ENCODE assay signal across 22 cellular contexts in genomic region chr2:174088706-174089105, GRCh38.
A peak's percentile ranks its signal among the peaks of the same experiment; 100 is the strongest.
DNase-seq lines count a peak whose midpoint lies in the region; ATAC-seq, FAIRE-seq and TF ChIP-seq lines count a peak whose summit lies in the region.
"Had no signal": no experiment of that assay in that cellular context is flagged by ENCODE, and none has a peak within 500 bp of the region (broad histone marks: within the 10 kb centered on the region; RNA-seq: fewer than 3 reads in every experiment).

No MANE protein-coding gene starts in this region.

- intact Hi-C loops in K562 (cut with micrococcal nuclease) = no loop called here

- CTCF ChIA-PET in HEK293 (lab: Yijun Ruan, JAX) (interaction anchor here (0.6 to 0.9 kb wide), 4 partner anchors 39 to 458 kb away, joined by 3 read pairs; no protein-coding TSS in a partner anchor), K562 (lab: Yijun Ruan, JAX; ENCODE audit: low intra/inter-chr PET ratio) (no interaction called here)

- H3K4me1 ChIP-seq in HEK293 (ENCODE audit: control insufficient read depth, insufficient read depth, low read length) = peaks cover 5% of the 10 kb centered on the region; the same call in 1 of the 2 replicates
- H3K4me1 ChIP-seq in K562 (replicated peaks in 1 of 2; ENCODE audit: control insufficient read depth in 2 of 2, insufficient read depth in 2 of 2, low read length in 2 of 2) = no peaks in the 10 kb centered on the region
- H3K4me1 ChIP-seq: BLaER1 treated with 17β-estradiol and CSF1 and Interleukin-3, amounts not matched to agents 10 nM and 100 nM had no signal

- POLR2A ChIA-PET in HEK293 (lab: Yijun Ruan, JAX) (no interaction called here), K562 (lab: Yijun Ruan, JAX) (interaction anchor here (1.4 kb wide), 1 partner anchor 16 kb away, joined by 3 read pairs; no protein-coding TSS in a partner anchor)

- H4K20me1 ChIP-seq in K562 (replicated peaks; ENCODE audit: control insufficient read depth, insufficient read depth, low read length) = no peaks in the 10 kb centered on the region
- H4K20me1 ChIP-seq: BLaER1 treated with 17β-estradiol and CSF1 and Interleukin-3, amounts not matched to agents 10 nM and 100 nM had no signal

- H3K27ac ChIP-seq in HEK293 (ENCODE audit: extremely low read depth, low read depth, low read length) = no peak overlapping the region
- no peak overlapping the region for H3K27ac ChIP-seq in K562 (ENCODE audit: extremely low read depth, low read depth, low read length)
- H3K27ac ChIP-seq: BLaER1 treated with 17β-estradiol and CSF1 and Interleukin-3, amounts not matched to agents 10 nM and 100 nM; C4-2B had no signal

- no peaks in the 10 kb centered on the region for H3K9me1 ChIP-seq in K562 (ENCODE audit: control insufficient read depth, insufficient read depth, low read length)

- no peak overlapping the region for H3K9ac ChIP-seq in K562 (ENCODE audit: insufficient read depth in 1 of 2, low read depth in 2 of 2, low read length in 2 of 2)
- H3K9ac ChIP-seq: BLaER1 treated with 17β-estradiol and CSF1 and Interleukin-3, amounts not matched to agents 10 nM and 100 nM had no signal

- no TSS peak for BruUV-seq in K562 (replicated peaks; lab: Mats Ljungman, UMichigan)

- TF ChIP-seq POLR2A in GM12891 (IDR thresholded peaks at IDR 0.05; ENCODE audit: low read depth, low read length) (no peak), K562 (conservative IDR thresholded peaks at IDR 0.05) (no peak)

- no peak overlapping the region for H2AFZ ChIP-seq in K562 (ENCODE audit: low read depth, low read length)

- no peaks in the 10 kb centered on the region for H3K79me2 ChIP-seq in K562 (ENCODE audit: control insufficient read depth, insufficient read depth, low read length)

- no peak for ATAC-seq in K562
- ATAC-seq: CD8-positive, alpha-beta T cell; GM12878 had no signal

- TF ChIP-seq EP300 in K562 (IDR thresholded peaks at IDR 0.05; ENCODE audit: low read length) = no peak

- TF ChIP-seq CTCF in HEK293 (tag by site-specific recombination; IDR thresholded peaks at IDR 0.05) (no peak), K562 (IDR thresholded peaks at IDR 0.05 in 2 of 3, conservative IDR thresholded peaks at IDR 0.05 in 1 of 3; ENCODE audit: insufficient read depth in 2 of 3, low read depth in 1 of 3, low read length in 3 of 3) (no peak)

- H3K9me3 ChIP-seq in HEK293 (ENCODE audit: control insufficient read depth, insufficient read depth, low read depth, low read length) (no peaks in the 10 kb centered on the region), K562 (replicated peaks; ENCODE audit: control insufficient read depth, insufficient read depth, low read depth, low read length) (no peaks in the 10 kb centered on the region)
- H3K9me3 ChIP-seq: BLaER1 treated with 17β-estradiol and CSF1 and Interleukin-3, amounts not matched to agents 10 nM and 100 nM had no signal

- TF ChIP-seq RAD21 in K562 (CRISPR knock-in tag; conservative IDR thresholded peaks at IDR 0.05 in 1 of 2, IDR thresholded peaks at IDR 0.05 in 1 of 2) = no peak

- WGBS in K562 (ENCODE audit: insufficient coverage, low coverage, missing lambda C conversion rate) = 91% methylated on average over 4 of the region's 4 CpGs

- DNase-seq in GM12891 (ENCODE audit: insufficient read length, low spot score) (no peak), K562 (ENCODE audit: extremely low read depth in 1 of 4, low spot score in 3 of 4) (no peak), middle frontal gyrus (ENCODE audit: extremely low spot score, low spot score) (no peak), T-helper 9 cell (no peak), NCI-H2196 (lab: John Stamatoyannopoulos, UW; ENCODE audit: unreplicated experiment) (no peak)
- no peak for DNase-seq in activated CD4-positive, alpha-beta T cell treated with anti-CD3 and anti-CD28 coated beads, Interleukin-2, amount 50 U/mL, for 48 hours
- DNase-seq: 8988T; AML-193; CD4-positive, alpha-beta T cell; CD8-positive, alpha-beta T cell; COR-L47; DMS 273 treated with DMSO at 0.1 percent for 48 hours; DMS153; DMS53; DMS79; DND-41; EL; GDM1 had no signal

- H3K36me3 ChIP-seq in HEK293 (ENCODE audit: control insufficient read depth in 2 of 2, insufficient read depth in 1 of 2, low read length in 2 of 2) = peaks cover 0 to 8% of the 10 kb centered on the region in 2 experiments; a peak in 2 of 3 replicates
- H3K36me3 ChIP-seq in K562 (ENCODE audit: control insufficient read depth, insufficient read depth, low read length) = peaks cover 8% of the 10 kb centered on the region; the same call in 2 of the 3 replicates

- FAIRE-seq in GM12891 (lab: Jason Lieb, UNC) = peak; percentile 13
- no peak for FAIRE-seq in K562 (lab: Jason Lieb, UNC)
- FAIRE-seq: GM12878 had no signal

- H3K4me3 ChIP-seq in HEK293 (ENCODE audit: low read depth, low read length) = no peak overlapping the region
- H3K4me3 ChIP-seq in K562 = no peak overlapping the region
- H3K4me3 ChIP-seq: BLaER1 treated with 17β-estradiol and CSF1 and Interleukin-3, amounts not matched to agents 10 nM and 100 nM; GM12878 had no signal

- H3K27me3 ChIP-seq in K562 (ENCODE audit: control insufficient read depth in 2 of 2, insufficient read depth in 2 of 2, low read length in 2 of 2) = no peaks in the 10 kb centered on the region
- H3K27me3 ChIP-seq: BLaER1 treated with 17β-estradiol and CSF1 and Interleukin-3, amounts not matched to agents 10 nM and 100 nM had no signal

- in situ Hi-C loops in K562 (cut with MboI) = no loop called here

- no peak overlapping the region for H3K4me2 ChIP-seq in K562 (ENCODE audit: insufficient read depth, low read length)
- H3K4me2 ChIP-seq: BLaER1 treated with 17β-estradiol and CSF1 and Interleukin-3, amounts not matched to agents 10 nM and 100 nM had no signal

TF ChIP-seq in GM12891, 5 proteins besides CTCF, POLR2A, EP300 and RAD21:
- TF ChIP-seq SPI1 (IDR thresholded peaks at IDR 0.05; ENCODE audit: low read depth, low read length) (no peak), PAX5 (IDR thresholded peaks at IDR 0.05; ENCODE audit: insufficient read depth, low read length, severe bottlenecking) (no peak), TAF1 (IDR thresholded peaks at IDR 0.05; ENCODE audit: low read depth, low read length) (no peak), POLR2AphosphoS5 (IDR thresholded peaks at IDR 0.05; ENCODE audit: low read depth, low read length) (no peak), POU2F2 (IDR thresholded peaks at IDR 0.05; ENCODE audit: low read depth, low read length) (no peak)

TF ChIP-seq in HEK293, 187 proteins besides CTCF, POLR2A, EP300 and RAD21 (continues in another document):
- no peak for TF ChIP-seq MEIS1 (CRISPR knock-in tag; IDR thresholded peaks at IDR 0.05; ENCODE audit: borderline replicate concordance)
- no peak for TF ChIP-seq ZNF169 (tag by site-specific recombination; IDR thresholded peaks at IDR 0.05)
- TF ChIP-seq ZNF585B (tag by site-specific recombination; IDR thresholded peaks at IDR 0.05) = no peak
- no peak for TF ChIP-seq YY2 (tag by site-specific recombination; IDR thresholded peaks at IDR 0.05)
- TF ChIP-seq ZNF398 (tag by site-specific recombination; IDR thresholded peaks at IDR 0.05) = no peak
- peak; percentile 52 for TF ChIP-seq ZNF555 (tag by site-specific recombination; conservative IDR thresholded peaks at IDR 0.05)
- TF ChIP-seq ZNF561 (tag by site-specific recombination; IDR thresholded peaks at IDR 0.05; ENCODE audit: borderline replicate concordance) = no peak
- TF ChIP-seq ZNF184 (tag by site-specific recombination; IDR thresholded peaks at IDR 0.05) = no peak
- TF ChIP-seq KLF9 (tag by site-specific recombination; IDR thresholded peaks at IDR 0.05; ENCODE audit: low read depth) = no peak
- TF ChIP-seq ZFHX2 (tag by site-specific recombination; conservative IDR thresholded peaks at IDR 0.05) = no peak

TF ChIP-seq in K562, 482 proteins besides CTCF, POLR2A, EP300 and RAD21:
- no peak for TF ChIP-seq ZNF778 (CRISPR knock-in tag; IDR thresholded peaks at IDR 0.05)
- TF ChIP-seq ZNF165 (CRISPR knock-in tag; IDR thresholded peaks at IDR 0.05; ENCODE audit: borderline replicate concordance) = no peak
- no peak for TF ChIP-seq POLR2AphosphoS5 (IDR thresholded peaks at IDR 0.05; ENCODE audit: control insufficient read depth, insufficient read depth, low read depth, low read length)
- TF ChIP-seq GTF2F1 (IDR thresholded peaks at IDR 0.05; ENCODE audit: low read depth, low read length) = no peak
- peak; percentile 57; the same call in 1 of the 2 replicates for TF ChIP-seq ZC3H11A (IDR thresholded peaks at IDR 0.05; ENCODE audit: low read depth, low read length)
- no peak for TF ChIP-seq NKRF (IDR thresholded peaks at IDR 0.05; ENCODE audit: borderline replicate concordance)
- no peak for TF ChIP-seq ATF6 (CRISPR knock-in tag; IDR thresholded peaks at IDR 0.05)
TF ChIP-seq in K562: peak in this region for 1.
